In the genomic region with DNA sequence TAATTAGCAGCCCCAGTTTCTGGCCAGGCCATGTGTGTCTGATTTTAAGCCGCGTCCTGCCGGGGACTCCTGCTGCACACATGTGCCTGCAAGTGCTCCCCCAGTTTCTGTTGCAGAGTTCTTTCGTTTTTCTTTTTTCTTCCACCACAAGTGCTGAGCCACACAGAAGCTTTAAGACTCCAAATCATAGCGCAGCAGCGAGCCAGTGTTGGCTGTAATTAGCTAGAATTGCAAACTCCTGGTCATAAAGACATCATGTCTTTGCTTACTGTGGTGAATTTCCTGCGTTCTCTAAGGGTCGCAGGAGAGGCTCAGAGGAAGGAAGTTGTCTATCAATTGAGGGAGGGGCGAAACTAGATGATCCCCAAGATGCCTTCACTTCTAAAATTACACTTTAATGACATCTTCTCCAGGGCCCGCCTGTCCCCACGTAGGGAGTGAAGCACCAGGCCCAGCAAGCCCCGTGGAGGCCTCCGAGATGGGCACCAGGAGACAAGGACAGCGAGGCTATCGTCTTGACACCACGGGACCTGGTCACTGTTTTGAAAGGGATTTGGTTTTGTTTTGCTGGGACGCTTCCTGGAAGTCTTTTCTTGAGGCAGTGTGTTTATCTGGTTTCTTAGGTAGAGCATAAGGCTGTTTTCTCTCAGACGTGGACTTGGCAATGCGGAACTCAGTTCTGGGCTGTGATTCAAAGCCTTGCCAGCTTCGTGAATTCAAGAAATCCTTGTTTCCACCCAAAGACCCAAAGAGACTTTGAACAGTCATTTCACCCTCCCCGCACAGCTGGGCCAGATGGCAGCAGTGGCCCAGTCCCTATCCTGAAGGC, we compare ENCODE assay signal across 8 cellular contexts.
DNase-seq lines count a peak whose midpoint lies in the region; ATAC-seq and TF ChIP-seq lines count a peak whose summit lies in the region.

No MANE protein-coding gene starts in this region.

- H3K36me3 ChIP-seq in breast epithelium (no peaks in the 10 kb centered on the region), neuronal stem cell (replicated peaks in 1 of 2; ENCODE audit: control insufficient read depth in 2 of 2, insufficient read depth in 2 of 2, low read length in 2 of 2) (no peaks in the 10 kb centered on the region), suprapubic skin (no peaks in the 10 kb centered on the region)

- H3K27me3 Mint-ChIP-seq in MCF 10A (ENCODE audit: insufficient read depth, unreplicated experiment): no peaks in the 10 kb centered on the region

- no peak overlapping the region for H3K27ac Mint-ChIP-seq in MCF 10A (ENCODE audit: low read depth, unreplicated experiment)

- intact Hi-C loops in breast epithelium (cut with DNase I; ENCODE audit: low total_unique reads): no loop called here
- intact Hi-C loops in MCF 10A (cut with micrococcal nuclease): no loop called here

- no peaks in the 10 kb centered on the region for H3K79me1 ChIP-seq in neuronal stem cell (ENCODE audit: low read depth, low read length)

- peak overlapping the region; percentile 57 for H2AFZ ChIP-seq in neuronal stem cell (ENCODE audit: low read length)

- no peak for TF ChIP-seq POLR2A in breast epithelium (IDR thresholded peaks at IDR 0.05)
- no peak for TF ChIP-seq POLR2A in suprapubic skin (IDR thresholded peaks at IDR 0.05)

- POLR2A ChIA-PET in MCF 10A (lab: Yijun Ruan, JAX): no interaction called here

- no peaks in the 10 kb centered on the region for H3K27me3 ChIP-seq in breast epithelium
- H3K27me3 ChIP-seq in neuronal stem cell (ENCODE audit: control insufficient read depth in 3 of 3, insufficient read depth in 3 of 3, low read depth in 1 of 3, low read length in 3 of 3): no peaks in the 10 kb centered on the region
- no peaks in the 10 kb centered on the region for H3K27me3 ChIP-seq in suprapubic skin

- no peak overlapping the region for H2BK120ac ChIP-seq in neuronal stem cell (ENCODE audit: low read depth, low read length)

- H3K4me1 Mint-ChIP-seq in MCF 10A (ENCODE audit: insufficient read depth, unreplicated experiment): peaks cover 1% of the 10 kb centered on the region

- CTCF ChIA-PET in MCF 10A (lab: Yijun Ruan, JAX): interaction anchor here (0.5 kb wide), 1 partner anchor 29 kb away, joined by 4 read pairs; no protein-coding TSS in a partner anchor

- no peak overlapping the region for H3K4me3 Mint-ChIP-seq in MCF 10A (ENCODE audit: unreplicated experiment)

- no peak overlapping the region for H3K9ac ChIP-seq in neuronal stem cell (ENCODE audit: low read depth, low read length, poor library complexity)

- no peak overlapping the region for H3K4ac ChIP-seq in neuronal stem cell (ENCODE audit: low read length)

- H3K4me3 ChIP-seq in breast epithelium (peak overlapping the region in 2 of 3 donors; percentile 6 to 33), neuronal stem cell (ENCODE audit: low read length in 2 of 2) (no peak overlapping the region), suprapubic skin (no peak overlapping the region)

- H3K4me1 ChIP-seq in breast epithelium: no peaks in the 10 kb centered on the region
- peaks cover 6 to 19% of the 10 kb centered on the region in 2 donors for H3K4me1 ChIP-seq in neuronal stem cell (ENCODE audit: control insufficient read depth in 2 of 2, insufficient read depth in 1 of 2, low read depth in 1 of 2, low read length in 2 of 2)
- H3K4me1 ChIP-seq in suprapubic skin: no peaks in the 10 kb centered on the region

- no peak overlapping the region for H2AK5ac ChIP-seq in neuronal stem cell (ENCODE audit: low read depth, low read length)

- H3K36me3 Mint-ChIP-seq in MCF 10A (ENCODE audit: insufficient read depth, unreplicated experiment): no peaks in the 10 kb centered on the region

- H3K4me2 ChIP-seq in neuronal stem cell (ENCODE audit: insufficient read depth, low read length, poor library complexity, severe bottlenecking): no peak overlapping the region

- H2BK15ac ChIP-seq in neuronal stem cell (ENCODE audit: low read length): no peak overlapping the region

- WGBS in neuronal stem cell (ENCODE audit: extremely low coverage in 2 of 2, insufficient read length in 2 of 2, insufficient replicate concordance in 1 of 2), 2 donors: no CpG with 5 or more reads among the region's 21 CpGs
- 53% methylated on average over 21 of the region's 21 CpGs for WGBS in suprapubic skin

- no peak for DNase-seq in breast epithelium (ENCODE audit: low spot score in 2 of 2)
- DNase-seq in MCF 10A (ENCODE audit: unreplicated experiment): no peak
- DNase-seq in activated naive CD4-positive, alpha-beta T cell treated with Interleukin-2 at 50 U/mL for 16 hours: peak; percentile 43
- peak; percentile 17 for DNase-seq in neuronal stem cell (ENCODE audit: low spot score)
- no peak for DNase-seq in suprapubic skin (ENCODE audit: low spot score in 2 of 2)
- DNase-seq in cerebellum (ENCODE audit: low spot score): no peak
- DNase-seq in OCI-M1 (lab: John Stamatoyannopoulos, UW): no peak

- no peak overlapping the region for H4K8ac ChIP-seq in neuronal stem cell (ENCODE audit: low read depth, low read length)

- TF ChIP-seq CTCF in breast epithelium (IDR thresholded peaks at IDR 0.05) (no peak), MCF 10A (IDR thresholded peaks at IDR 0.05; ENCODE audit: unreplicated experiment) (no peak), suprapubic skin (IDR thresholded peaks at IDR 0.05) (no peak)

- no peak overlapping the region for H3K14ac ChIP-seq in neuronal stem cell (ENCODE audit: low read length)

- no peaks in the 10 kb centered on the region for H3K9me3 Mint-ChIP-seq in MCF 10A (ENCODE audit: unreplicated experiment)

- no peaks in the 10 kb centered on the region for H3K9me3 ChIP-seq in breast epithelium
- no peaks in the 10 kb centered on the region for H3K9me3 ChIP-seq in neuronal stem cell (replicated peaks in 1 of 2; ENCODE audit: control insufficient read depth in 2 of 2, insufficient read depth in 1 of 2, low read depth in 1 of 2, low read length in 2 of 2)
- H3K9me3 ChIP-seq in suprapubic skin: no peaks in the 10 kb centered on the region

- H3K23ac ChIP-seq in neuronal stem cell (ENCODE audit: low read depth, low read length, poor library complexity): no peak overlapping the region

- H4K91ac ChIP-seq in neuronal stem cell (ENCODE audit: low read depth, low read length, poor library complexity): no peak overlapping the region

- no peak overlapping the region for H2BK5ac ChIP-seq in neuronal stem cell (ENCODE audit: low read length)

- no TSS peak for BruUV-seq in MCF 10A (replicated peaks; lab: Mats Ljungman, UMichigan)

- peak; percentile 75 for ATAC-seq in HG03342 (IDR thresholded peaks at IDR 0.05; ENCODE audit: unreplicated experiment)

- H3K18ac ChIP-seq in neuronal stem cell (ENCODE audit: low read length): peak overlapping the region; percentile 6

- H3K27ac ChIP-seq in breast epithelium: peak overlapping the region; percentile 15 to 68
- H3K27ac ChIP-seq in neuronal stem cell (replicated peaks; ENCODE audit: low read length): peak overlapping the region; percentile 73
- no peak overlapping the region for H3K27ac ChIP-seq in suprapubic skin

- H2BK12ac ChIP-seq in neuronal stem cell (ENCODE audit: low read length): no peak overlapping the region

- TF ChIP-seq EP300 in suprapubic skin (IDR thresholded peaks at IDR 0.05): no peak

Comparison
In these comparisons a context has a peak if more than half of its experiments do, and no peak if none do; other contexts are left out.
1. DNase-seq: peak in activated naive CD4-positive, alpha-beta T cell treated with Interleukin-2 at 50 U/mL for 16 hours (single experiment) and neuronal stem cell (single experiment); none in breast epithelium (0 of 2), MCF 10A (single experiment), suprapubic skin (0 of 2), cerebellum (single experiment) and OCI-M1 (single experiment).
2. H3K4me3 ChIP-seq: peak in breast epithelium (2 of 3); none in neuronal stem cell (0 of 2) and suprapubic skin (single experiment).